Comparison of ENCODE assay signal across 8 cellular contexts in genomic region chr1:203593723-203594122, GRCh38. TPM values are rescaled to one million over a fixed set of nuclear protein-coding genes. Genes with fewer than 3 reads are reported as not detected.
DNase-seq lines count a peak whose midpoint lies in the region; ATAC-seq lines count a peak whose summit lies in the region.

No MANE protein-coding gene starts in this region.

- no peak for ATAC-seq in sciatic nerve

- intact Hi-C loops in sciatic nerve (cut with DNase I) = no loop called here

- DNase-seq in Daoy (ENCODE audit: low read depth) (peak; percentile 68), NCI-H226 (peak; percentile 49), glomerular visceral epithelial cell (ENCODE audit: extremely low spot score) (peak; percentile 61), sciatic nerve (ENCODE audit: low spot score) (no peak), H4 (ENCODE audit: low spot score) (no peak), putamen (ENCODE audit: low spot score) (no peak)
- peak; percentile 63 for DNase-seq in activated CD8-positive, alpha-beta memory T cell treated with anti-CD3 and anti-CD28 coated beads, Interleukin-2, amount 50 U/mL, for 4 hours
- DNase-seq in stimulated activated CD8-positive, alpha-beta memory T cell treated with anti-CD3 and anti-CD28 coated beads, Interleukin-12 subunit alpha, Interleukin-12 subunit beta, amount 100 ng/mL, for 4 hours (ENCODE audit: low read depth) = peak; percentile 24

RNA-seq across cellular contexts. Expression of gene ATP2B4, which starts 32.9 kb away (rescaled TPM):
- 53.5 and 61.1 TPM in 2 replicates for total RNA-seq in Daoy (2014; rRNA removed; shearing (Covaris generic))
- total RNA-seq in sciatic nerve = 107 TPM
- 11.8 and 17.6 TPM in 2 replicates for total RNA-seq in H4 (2014; rRNA removed; shearing (Covaris generic))

Comparison
In these comparisons a context has a peak if more than half of its experiments do, and no peak if none do; other contexts are left out.
1. DNase-seq: peak in Daoy (single experiment), NCI-H226 (single experiment), activated CD8-positive, alpha-beta memory T cell treated with anti-CD3 and anti-CD28 coated beads, Interleukin-2, amount 50 U/mL, for 4 hours (single experiment), glomerular visceral epithelial cell (single experiment) and stimulated activated CD8-positive, alpha-beta memory T cell treated with anti-CD3 and anti-CD28 coated beads, Interleukin-12 subunit alpha, Interleukin-12 subunit beta, amount 100 ng/mL, for 4 hours (single experiment); none in sciatic nerve (single experiment), H4 (single experiment) and putamen (single experiment).